Comparison of ENCODE assay signal across 8 cellular contexts in the genomic region with DNA sequence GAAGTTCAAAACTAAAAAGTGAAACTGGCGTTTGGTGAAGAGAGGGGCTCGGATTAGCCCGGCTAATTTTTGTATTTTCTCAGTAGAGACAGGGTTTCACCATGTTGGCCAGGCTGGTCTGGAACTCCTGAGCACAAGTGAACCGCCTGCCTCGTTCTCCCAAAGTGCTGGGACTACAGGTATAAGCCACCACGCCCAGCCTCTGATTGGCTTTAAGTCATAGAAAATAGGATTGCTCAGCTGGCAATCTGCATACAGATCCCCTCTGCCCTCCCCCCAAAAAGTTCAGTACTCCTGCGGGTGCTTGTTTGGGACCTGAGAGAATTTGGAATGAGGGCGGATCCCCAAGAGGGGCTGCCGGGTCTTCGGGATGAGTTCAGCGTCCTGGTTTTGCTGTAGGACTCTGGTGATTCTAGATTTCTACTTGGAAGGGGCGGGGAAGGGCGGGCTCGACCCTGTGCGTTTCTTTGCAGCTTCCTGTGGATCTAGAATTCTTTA. TPM values are rescaled to one million over a fixed set of nuclear protein-coding genes. Genes with fewer than 3 reads are reported as not detected.
DNase-seq lines count a peak whose midpoint lies in the region; ATAC-seq and TF ChIP-seq lines count a peak whose summit lies in the region.

No MANE protein-coding gene starts in this region.

- H3K27ac Mint-ChIP-seq in activated naive CD8-positive, alpha-beta T cell treated with anti-CD3 and anti-CD28 coated beads, Interleukin-2, amount 10 ng/mL, durations not matched to agents 7 days and 5 days: peak overlapping the region; percentile 75

- H3K4me1 Mint-ChIP-seq in activated naive CD8-positive, alpha-beta T cell treated with anti-CD3 and anti-CD28 coated beads, Interleukin-2, amount 10 ng/mL, durations not matched to agents 7 days and 5 days: peaks cover 3% of the 10 kb centered on the region

- H3K27me3 ChIP-seq in cardiac muscle cell (peaks cover 26% of the 10 kb centered on the region), liver (ENCODE audit: control insufficient read depth in 4 of 4, insufficient read depth in 4 of 4, low read length in 3 of 4) (no peaks in the 10 kb centered on the region), transverse colon (no peaks in the 10 kb centered on the region)

- H3K36me3 ChIP-seq in cardiac muscle cell: no peaks in the 10 kb centered on the region
- no peaks in the 10 kb centered on the region for H3K36me3 ChIP-seq in liver (ENCODE audit: control insufficient read depth in 4 of 4, insufficient read depth in 3 of 4, low read depth in 1 of 4, low read length in 3 of 4)
- no peaks in the 10 kb centered on the region for H3K36me3 ChIP-seq in transverse colon

- TF ChIP-seq EP300 in transverse colon (IDR thresholded peaks at IDR 0.05; ENCODE audit: low read depth): no peak

- peak overlapping the region; percentile 76 for H3K4me3 ChIP-seq in cardiac muscle cell
- peak overlapping the region in 2 of 3 donors; percentile 53 to 69 for H3K4me3 ChIP-seq in liver (ENCODE audit: low read depth in 1 of 3, low read length in 3 of 3)
- H3K4me3 ChIP-seq in transverse colon: peak overlapping the region; percentile 40 to 78 (median 77)

- in situ Hi-C loops in transverse colon (cut with MboI; ENCODE audit: low pct_ligation_motif_present in 1 of 4, low pct_unique_long_range_greater_than_20kb in 1 of 4, low sequenced_read_pairs in 3 of 4): no loop called here

- peaks cover 12% of the 10 kb centered on the region for H3K36me3 Mint-ChIP-seq in activated naive CD8-positive, alpha-beta T cell treated with anti-CD3 and anti-CD28 coated beads, Interleukin-2, amount 10 ng/mL, durations not matched to agents 7 days and 5 days

- TF ChIP-seq POLR2A in transverse colon (IDR thresholded peaks at IDR 0.05): no peak

- WGBS in liver: 5% methylated on average over 15 of the region's 15 CpGs
- 9% methylated on average over 15 of the region's 15 CpGs; no CpG with 5 or more reads in 1 of the 2 donors for WGBS in transverse colon (ENCODE audit: low coverage in 1 of 2), 2 donors

- POLR2A ChIA-PET in activated naive CD8-positive, alpha-beta T cell treated with anti-CD3 and anti-CD28 coated beads, Interleukin-2, amount 10 ng/mL, durations not matched to agents 7 days and 5 days (lab: Charles Lee): interaction anchor here (0.7 to 1.6 kb wide), 5 partner anchors 12 to 97 kb away, joined by 3 to 7 read pairs (median 4); no protein-coding TSS in a partner anchor

- H3K9ac ChIP-seq in liver (ENCODE audit: low read depth in 1 of 2, low read length in 2 of 2): no peak overlapping the region

- intact Hi-C loops in Right ventricle myocardium inferior (cut with DNase I): loop anchor here (5.0 kb wide), 1 partner anchor 62 kb away; no protein-coding TSS in a partner anchor
- intact Hi-C loops in transverse colon (cut with DNase I; ENCODE audit: low total_unique reads): no loop called here

- H3K27me3 Mint-ChIP-seq in activated naive CD8-positive, alpha-beta T cell treated with anti-CD3 and anti-CD28 coated beads, Interleukin-2, amount 10 ng/mL, durations not matched to agents 7 days and 5 days: no peaks in the 10 kb centered on the region

- no peaks in the 10 kb centered on the region for H3K9me3 ChIP-seq in cardiac muscle cell (ENCODE audit: low read depth)
- no peaks in the 10 kb centered on the region for H3K9me3 ChIP-seq in liver (ENCODE audit: control insufficient read depth in 4 of 4, low read length in 3 of 4)
- H3K9me3 ChIP-seq in transverse colon: no peaks in the 10 kb centered on the region

- DNase-seq in cardiac muscle cell (ENCODE audit: low read depth in 1 of 2, low spot score in 1 of 2) (no peak), Right ventricle myocardium inferior (ENCODE audit: missing footprints) (no peak), transverse colon (peak; percentile 34), SIG-M5 treated with dmso at 0.1 percent for 504 hours (lab: John Stamatoyannopoulos, UW; ENCODE audit: unreplicated experiment) (no peak), LoVo (ENCODE audit: low spot score) (no peak)
- no peak for DNase-seq in activated naive CD8-positive, alpha-beta T cell treated with anti-CD3 and anti-CD28 coated beads, Interleukin-2, amount 10 ng/mL, durations not matched to agents 7 days and 5 days
- no peak for DNase-seq in stimulated activated CD4-positive, alpha-beta T cell treated with anti-CD3 and anti-CD28 coated beads, Interleukin-2, amount 100 ng/mL, for 48 hours

- H3K4me3 Mint-ChIP-seq in activated naive CD8-positive, alpha-beta T cell treated with anti-CD3 and anti-CD28 coated beads, Interleukin-2, amount 10 ng/mL, durations not matched to agents 7 days and 5 days: peak overlapping the region; percentile 77

- H3K27ac ChIP-seq in cardiac muscle cell: no peak overlapping the region
- no peak overlapping the region for H3K27ac ChIP-seq in liver (ENCODE audit: low read depth in 1 of 2, low read length in 2 of 2)
- peak overlapping the region; percentile 74 to 86 (median 84) for H3K27ac ChIP-seq in transverse colon

- H3K4me1 ChIP-seq in cardiac muscle cell (ENCODE audit: low read depth): no peaks in the 10 kb centered on the region
- peaks cover 0 to 8% (median 0%) of the 10 kb centered on the region in 4 donors for H3K4me1 ChIP-seq in liver (ENCODE audit: control insufficient read depth in 4 of 4, insufficient read depth in 4 of 4, low read length in 3 of 4)
- peaks cover 0 to 16% (median 0%) of the 10 kb centered on the region in 4 donors for H3K4me1 ChIP-seq in transverse colon

- ATAC-seq in Right ventricle myocardium inferior: no peak
- no peak for ATAC-seq in activated naive CD8-positive, alpha-beta T cell treated with anti-CD3 and anti-CD28 coated beads, Interleukin-2, amount 10 ng/mL, durations not matched to agents 7 days and 5 days (ENCODE audit: low read depth)

- TF ChIP-seq CTCF in cardiac muscle cell (IDR thresholded peaks at IDR 0.05; ENCODE audit: low read depth, low read length) (no peak), liver (IDR thresholded peaks at IDR 0.05; ENCODE audit: low read depth, low read length, missing input control) (no peak), transverse colon (IDR thresholded peaks at IDR 0.05) (no peak)

- no peaks in the 10 kb centered on the region for H3K9me3 Mint-ChIP-seq in activated naive CD8-positive, alpha-beta T cell treated with anti-CD3 and anti-CD28 coated beads, Interleukin-2, amount 10 ng/mL, durations not matched to agents 7 days and 5 days

- no peak for TF ChIP-seq RAD21 in liver (IDR thresholded peaks at IDR 0.05)

TF ChIP-seq in liver, 16 proteins besides CTCF, POLR2A, EP300 and RAD21 (continues in another document):
- TF ChIP-seq HNF4A (conservative IDR thresholded peaks at IDR 0.05) (no peak), JUND (IDR thresholded peaks at IDR 0.05) (no peak), HNF4G (IDR thresholded peaks at IDR 0.05) (no peak), GABPA (IDR thresholded peaks at IDR 0.05 in 1 of 2, conservative IDR thresholded peaks at IDR 0.05 in 1 of 2) (no peak), TAF1 (conservative IDR thresholded peaks at IDR 0.05) (no peak), SP1 (IDR thresholded peaks at IDR 0.05) (no peak), FOXA2 (IDR thresholded peaks at IDR 0.05) (no peak), YY1 (IDR thresholded peaks at IDR 0.05) (no peak)
- TF ChIP-seq, protein P1, sequence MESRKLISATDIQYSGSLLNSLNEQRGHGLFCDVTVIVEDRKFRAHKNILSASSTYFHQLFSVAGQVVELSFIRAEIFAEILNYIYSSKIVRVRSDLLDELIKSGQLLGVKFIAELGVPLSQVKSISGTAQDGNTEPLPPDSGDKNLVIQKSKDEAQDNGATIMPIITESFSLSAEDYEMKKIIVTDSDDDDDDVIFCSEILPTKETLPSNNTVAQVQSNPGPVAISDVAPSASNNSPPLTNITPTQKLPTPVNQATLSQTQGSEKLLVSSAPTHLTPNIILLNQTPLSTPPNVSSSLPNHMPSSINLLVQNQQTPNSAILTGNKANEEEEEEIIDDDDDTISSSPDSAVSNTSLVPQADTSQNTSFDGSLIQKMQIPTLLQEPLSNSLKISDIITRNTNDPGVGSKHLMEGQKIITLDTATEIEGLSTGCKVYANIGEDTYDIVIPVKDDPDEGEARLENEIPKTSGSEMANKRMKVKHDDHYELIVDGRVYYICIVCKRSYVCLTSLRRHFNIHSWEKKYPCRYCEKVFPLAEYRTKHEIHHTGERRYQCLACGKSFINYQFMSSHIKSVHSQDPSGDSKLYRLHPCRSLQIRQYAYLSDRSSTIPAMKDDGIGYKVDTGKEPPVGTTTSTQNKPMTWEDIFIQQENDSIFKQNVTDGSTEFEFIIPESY (IDR thresholded peaks at IDR 0.05): no peak
- TF ChIP-seq, protein P2, sequence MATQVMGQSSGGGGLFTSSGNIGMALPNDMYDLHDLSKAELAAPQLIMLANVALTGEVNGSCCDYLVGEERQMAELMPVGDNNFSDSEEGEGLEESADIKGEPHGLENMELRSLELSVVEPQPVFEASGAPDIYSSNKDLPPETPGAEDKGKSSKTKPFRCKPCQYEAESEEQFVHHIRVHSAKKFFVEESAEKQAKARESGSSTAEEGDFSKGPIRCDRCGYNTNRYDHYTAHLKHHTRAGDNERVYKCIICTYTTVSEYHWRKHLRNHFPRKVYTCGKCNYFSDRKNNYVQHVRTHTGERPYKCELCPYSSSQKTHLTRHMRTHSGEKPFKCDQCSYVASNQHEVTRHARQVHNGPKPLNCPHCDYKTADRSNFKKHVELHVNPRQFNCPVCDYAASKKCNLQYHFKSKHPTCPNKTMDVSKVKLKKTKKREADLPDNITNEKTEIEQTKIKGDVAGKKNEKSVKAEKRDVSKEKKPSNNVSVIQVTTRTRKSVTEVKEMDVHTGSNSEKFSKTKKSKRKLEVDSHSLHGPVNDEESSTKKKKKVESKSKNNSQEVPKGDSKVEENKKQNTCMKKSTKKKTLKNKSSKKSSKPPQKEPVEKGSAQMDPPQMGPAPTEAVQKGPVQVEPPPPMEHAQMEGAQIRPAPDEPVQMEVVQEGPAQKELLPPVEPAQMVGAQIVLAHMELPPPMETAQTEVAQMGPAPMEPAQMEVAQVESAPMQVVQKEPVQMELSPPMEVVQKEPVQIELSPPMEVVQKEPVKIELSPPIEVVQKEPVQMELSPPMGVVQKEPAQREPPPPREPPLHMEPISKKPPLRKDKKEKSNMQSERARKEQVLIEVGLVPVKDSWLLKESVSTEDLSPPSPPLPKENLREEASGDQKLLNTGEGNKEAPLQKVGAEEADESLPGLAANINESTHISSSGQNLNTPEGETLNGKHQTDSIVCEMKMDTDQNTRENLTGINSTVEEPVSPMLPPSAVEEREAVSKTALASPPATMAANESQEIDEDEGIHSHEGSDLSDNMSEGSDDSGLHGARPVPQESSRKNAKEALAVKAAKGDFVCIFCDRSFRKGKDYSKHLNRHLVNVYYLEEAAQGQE (IDR thresholded peaks at IDR 0.05): no peak

RNA-seq across cellular contexts. Expression of gene PRKX, which starts 0.5 kb away (rescaled TPM):
- 8.0 and 12.2 TPM in 2 replicates for total RNA-seq in cardiac muscle cell
- 8.4 and 24.2 TPM in 2 replicates for polyA plus RNA-seq in cardiac muscle cell
- total RNA-seq in Right ventricle myocardium inferior: 3.8 TPM
- 10 to 100 TPM; 87.6 to 92.3 TPM for total RNA-seq in activated naive CD8-positive, alpha-beta T cell treated with anti-CD3 and anti-CD28 coated beads, Interleukin-2, amount 10 ng/mL, durations not matched to agents 7 days and 5 days
- total RNA-seq in liver: 1 to 10 TPM; 2.6 to 4.0 TPM
- polyA plus RNA-seq in liver: under 1 TPM; 0.63 to 0.87 TPM
- total RNA-seq in transverse colon: 10 to 100 TPM in 3 of 4 donors, 1 to 10 TPM in 1; 1.1 to 69.7 (median 18.1) TPM

Comparison
In these comparisons a context has a peak if more than half of its experiments do, and no peak if none do; other contexts are left out.
1. H3K27ac ChIP-seq: peak in transverse colon (4 of 4); none in cardiac muscle cell (single experiment) and liver (0 of 2).
2. Peak in every context shown above with its lines, with median percentiles within 50 percentile points of each other: H3K4me3 ChIP-seq.